21 cellular contexts compared by ENCODE assay signal in the genomic region with DNA sequence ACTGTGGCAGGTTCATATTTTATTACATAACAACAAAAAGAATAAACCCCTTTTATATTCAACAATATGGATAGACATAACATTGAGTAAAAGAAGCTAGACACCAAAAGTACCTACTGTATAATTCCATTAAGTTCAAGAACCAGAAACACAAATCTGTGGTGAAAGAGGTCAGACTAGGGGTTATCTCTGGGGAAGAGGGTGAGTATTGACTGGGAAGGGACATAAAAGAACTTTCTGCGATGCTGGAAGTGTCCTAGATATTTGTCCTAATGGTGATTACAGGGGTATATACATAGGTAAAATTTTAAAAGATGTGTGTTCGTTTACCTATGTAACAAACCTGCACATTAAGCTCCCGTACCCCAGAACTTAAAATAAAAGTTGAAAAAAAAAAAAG.
A peak's percentile ranks its signal among the peaks of the same experiment; 100 is the strongest.
DNase-seq lines count a peak whose midpoint lies in the region; ATAC-seq, FAIRE-seq and TF ChIP-seq lines count a peak whose summit lies in the region.
"Had no signal": no experiment of that assay in that cellular context is flagged by ENCODE, and none has a peak within 500 bp of the region (broad histone marks: within the 10 kb centered on the region; RNA-seq: fewer than 3 reads in every experiment).

No MANE protein-coding gene starts in this region.

- H4K20me1 ChIP-seq in HepG2 (ENCODE audit: insufficient read depth, low read length): no peaks in the 10 kb centered on the region
- no peaks in the 10 kb centered on the region for H4K20me1 ChIP-seq in smooth muscle cell (ENCODE audit: low read depth)
- H4K20me1 ChIP-seq: BLaER1 had no signal

- no peak for TF ChIP-seq CTCF in HepG2 (CRISPR knock-in tag; IDR thresholded peaks at IDR 0.05)
- TF ChIP-seq CTCF in right lobe of liver (IDR thresholded peaks at IDR 0.05): no peak
- TF ChIP-seq CTCF in brain microvascular endothelial cell (IDR thresholded peaks at IDR 0.05; ENCODE audit: low read depth, low read length, missing control alignments): no peak
- TF ChIP-seq CTCF in smooth muscle cell (IDR thresholded peaks at IDR 0.05; ENCODE audit: borderline replicate concordance, insufficient read depth, poor library complexity, severe bottlenecking): no peak

- no peak overlapping the region for H3K27ac ChIP-seq in HepG2 (ENCODE audit: extremely low read length, insufficient read depth, low read length)
- H3K27ac ChIP-seq in right lobe of liver: no peak overlapping the region
- H3K27ac ChIP-seq in brain microvascular endothelial cell: peak overlapping the region; percentile 17
- H3K27ac ChIP-seq in smooth muscle cell (ENCODE audit: low read depth): peak overlapping the region; percentile 7
- H3K27ac ChIP-seq: 22Rv1, BLaER1, C4-2B had no signal

- H3K4me1 ChIP-seq in HepG2 (ENCODE audit: insufficient read depth, low read length) (peaks cover 23% of the 10 kb centered on the region), right lobe of liver (no peaks in the 10 kb centered on the region), smooth muscle cell (ENCODE audit: low read depth) (no peaks in the 10 kb centered on the region)

- TF ChIP-seq POLR2A in HepG2 (IDR thresholded peaks at IDR 0.05; ENCODE audit: insufficient read depth in 1 of 2, low read depth in 2 of 2, low read length in 2 of 2): no peak
- TF ChIP-seq POLR2A in right lobe of liver (IDR thresholded peaks at IDR 0.05): no peak

- peak; percentile 14 for DNase-seq in HepG2 (ENCODE audit: low spot score)
- no peak for DNase-seq in right lobe of liver
- DNase-seq in brain microvascular endothelial cell: no peak
- no peak for DNase-seq in smooth muscle cell (lab: John Stamatoyannopoulos, UW; ENCODE audit: unreplicated experiment)
- DNase-seq: CD4-positive, CD25-positive, alpha-beta regulatory T cell; CD8-positive, alpha-beta T cell; DMS 273 treated with DMSO at 0.1 percent for 48 hours; DMS79; GDM1; H7 had no signal

- ATAC-seq in HepG2: peak; percentile 48
- no peak for ATAC-seq in right lobe of liver
- ATAC-seq in HG02870 (IDR thresholded peaks at IDR 0.05; ENCODE audit: unreplicated experiment): no peak
- ATAC-seq in HG03442 (IDR thresholded peaks at IDR 0.05; ENCODE audit: unreplicated experiment): no peak
- ATAC-seq: CD8-positive, alpha-beta T cell; GM12878 had no signal

- BruUV-seq in HepG2 (replicated peaks; lab: Mats Ljungman, UMichigan): no TSS peak

- CTCF ChIA-PET in HepG2 (lab: Yijun Ruan, JAX; ENCODE audit: low intra/inter-chr PET ratio, low total read pairs): no interaction called here

- intact Hi-C loops in HepG2 (cut with micrococcal nuclease; ENCODE audit: unreplicated experiment) (no loop called here), right lobe of liver (cut with DNase I) (no loop called here)

- in situ Hi-C loops in HepG2 (cut with HindIII; ENCODE audit: extremely low pct_ligation_motif_present, low pct_unique_long_range_greater_than_20kb): no loop called here
- in situ Hi-C loops in brain microvascular endothelial cell (cut with HindIII; ENCODE audit: low pct_ligation_motif_present, low sequenced_read_pairs): no loop called here

- no peak for FAIRE-seq in HepG2 (lab: Jason Lieb, UNC)
- FAIRE-seq: A204.1, D721Med, GM12878, GM19239, H1 had no signal

- H3F3A ChIP-seq in smooth muscle cell (ENCODE audit: low read depth): peaks cover 9% of the 10 kb centered on the region

- H3K9me3 ChIP-seq in HepG2 (ENCODE audit: low read length) (no peaks in the 10 kb centered on the region), right lobe of liver (no peaks in the 10 kb centered on the region), smooth muscle cell (replicated peaks; ENCODE audit: low read depth) (no peaks in the 10 kb centered on the region)
- H3K9me3 ChIP-seq: BLaER1 had no signal

- H2AFZ ChIP-seq in HepG2 (ENCODE audit: low read length): no peak overlapping the region
- H2AFZ ChIP-seq in smooth muscle cell (ENCODE audit: low read depth): no peak overlapping the region
- H2AFZ ChIP-seq: GM23248 had no signal

- no peak for TF ChIP-seq RAD21 in HepG2 (CRISPR knock-in tag; IDR thresholded peaks at IDR 0.05)

- TF ChIP-seq EP300 in HepG2 (IDR thresholded peaks at IDR 0.05; ENCODE audit: low read depth in 2 of 2, low read length in 2 of 2) (no peak), HepG2 (CRISPR knock-in tag; IDR thresholded peaks at IDR 0.05; ENCODE audit: borderline replicate concordance) (no peak)

- H3K36me3 ChIP-seq in HepG2 (replicated peaks in 1 of 2; ENCODE audit: control insufficient read depth in 1 of 2, insufficient read depth in 2 of 2, low read length in 2 of 2) (no peaks in the 10 kb centered on the region), right lobe of liver (no peaks in the 10 kb centered on the region), brain microvascular endothelial cell (replicated peaks) (no peaks in the 10 kb centered on the region), smooth muscle cell (ENCODE audit: low read depth) (no peaks in the 10 kb centered on the region)

- H3K4me2 ChIP-seq in HepG2 (ENCODE audit: low read depth, low read length) (no peak overlapping the region), smooth muscle cell (no peak overlapping the region)
- H3K4me2 ChIP-seq: BLaER1 had no signal

- 9% methylated on average over 3 of the region's 3 CpGs for WGBS in HepG2 (ENCODE audit: low lambda C conversion rate)
- WGBS in right lobe of liver (ENCODE audit: insufficient coverage, low coverage, low lambda C conversion rate, missing lambda C conversion rate): 74% methylated on average over 3 of the region's 3 CpGs
- WGBS in smooth muscle cell (ENCODE audit: low lambda C conversion rate): 84% methylated on average over 3 of the region's 3 CpGs

- POLR2A ChIA-PET in HepG2 (lab: Yijun Ruan, JAX): interaction anchor here (1.2 to 1.6 kb wide), 2 partner anchors 10 to 103 kb away, joined by 3 to 7 read pairs; partner anchors contain the start of gene SUCLA2

- no peak overlapping the region for H3K4me3 ChIP-seq in HepG2 (replicated peaks in 1 of 3; ENCODE audit: insufficient read depth in 1 of 3, low read depth in 2 of 3, low read length in 3 of 3)
- H3K4me3 ChIP-seq in right lobe of liver: no peak overlapping the region
- no peak overlapping the region for H3K4me3 ChIP-seq in brain microvascular endothelial cell (ENCODE audit: low read depth, low read length)
- H3K4me3 ChIP-seq in smooth muscle cell: no peak overlapping the region
- H3K4me3 ChIP-seq: BLaER1, GM12878, GM23248 had no signal

- H3K27me3 ChIP-seq in HepG2 (ENCODE audit: control insufficient read depth in 1 of 2, insufficient read depth in 2 of 2, low read length in 2 of 2) (no peaks in the 10 kb centered on the region), right lobe of liver (no peaks in the 10 kb centered on the region), brain microvascular endothelial cell (replicated peaks) (no peaks in the 10 kb centered on the region), smooth muscle cell (ENCODE audit: low read depth) (peaks cover 4% of the 10 kb centered on the region)
- H3K27me3 ChIP-seq: BLaER1 had no signal

- H3K9ac ChIP-seq in HepG2 (ENCODE audit: insufficient read depth, low read depth, low read length): no peak overlapping the region
- no peak overlapping the region for H3K9ac ChIP-seq in smooth muscle cell (ENCODE audit: low read depth)
- H3K9ac ChIP-seq: BLaER1, GM23248 had no signal

- H3K79me2 ChIP-seq in HepG2 (ENCODE audit: insufficient read depth, low read length) (no peaks in the 10 kb centered on the region), smooth muscle cell (ENCODE audit: low read depth) (no peaks in the 10 kb centered on the region)

TF ChIP-seq in HepG2, 621 proteins besides CTCF, POLR2A, EP300 and RAD21:
- TF ChIP-seq, protein P1, sequence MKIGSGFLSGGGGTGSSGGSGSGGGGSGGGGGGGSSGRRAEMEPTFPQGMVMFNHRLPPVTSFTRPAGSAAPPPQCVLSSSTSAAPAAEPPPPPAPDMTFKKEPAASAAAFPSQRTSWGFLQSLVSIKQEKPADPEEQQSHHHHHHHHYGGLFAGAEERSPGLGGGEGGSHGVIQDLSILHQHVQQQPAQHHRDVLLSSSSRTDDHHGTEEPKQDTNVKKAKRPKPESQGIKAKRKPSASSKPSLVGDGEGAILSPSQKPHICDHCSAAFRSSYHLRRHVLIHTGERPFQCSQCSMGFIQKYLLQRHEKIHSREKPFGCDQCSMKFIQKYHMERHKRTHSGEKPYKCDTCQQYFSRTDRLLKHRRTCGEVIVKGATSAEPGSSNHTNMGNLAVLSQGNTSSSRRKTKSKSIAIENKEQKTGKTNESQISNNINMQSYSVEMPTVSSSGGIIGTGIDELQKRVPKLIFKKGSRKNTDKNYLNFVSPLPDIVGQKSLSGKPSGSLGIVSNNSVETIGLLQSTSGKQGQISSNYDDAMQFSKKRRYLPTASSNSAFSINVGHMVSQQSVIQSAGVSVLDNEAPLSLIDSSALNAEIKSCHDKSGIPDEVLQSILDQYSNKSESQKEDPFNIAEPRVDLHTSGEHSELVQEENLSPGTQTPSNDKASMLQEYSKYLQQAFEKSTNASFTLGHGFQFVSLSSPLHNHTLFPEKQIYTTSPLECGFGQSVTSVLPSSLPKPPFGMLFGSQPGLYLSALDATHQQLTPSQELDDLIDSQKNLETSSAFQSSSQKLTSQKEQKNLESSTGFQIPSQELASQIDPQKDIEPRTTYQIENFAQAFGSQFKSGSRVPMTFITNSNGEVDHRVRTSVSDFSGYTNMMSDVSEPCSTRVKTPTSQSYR (CRISPR knock-in tag; IDR thresholded peaks at IDR 0.05; ENCODE audit: borderline replicate concordance): no peak
- TF ChIP-seq NR2F6 (IDR thresholded peaks at IDR 0.05) (peak; percentile 71), NR2F6 (CRISPR knock-in tag; IDR thresholded peaks at IDR 0.05) (no peak; the same call in 1 of the 2 replicates), POGK (CRISPR knock-in tag; conservative IDR thresholded peaks at IDR 0.05) (no peak)

Comparison
In these comparisons a context has a peak if more than half of its experiments do, and no peak if none do; other contexts are left out.
1. H3K27ac ChIP-seq: peak in brain microvascular endothelial cell (single experiment) and smooth muscle cell (single experiment); none in HepG2 (single experiment) and right lobe of liver (0 of 3).